Comparison of ENCODE assay signal across 7 cellular contexts in genomic region chr1:202615501-202616354, GRCh38.
DNase-seq lines count a peak whose midpoint lies in the region; ATAC-seq and TF ChIP-seq lines count a peak whose summit lies in the region.

No MANE protein-coding gene starts in this region.

- peak overlapping the region; percentile 0 for H3K27ac Mint-ChIP-seq in endothelial cell (ENCODE audit: unreplicated experiment)

- H3K36me3 ChIP-seq in psoas muscle (ENCODE audit: insufficient read depth in 1 of 2, low read depth in 1 of 2), result no peaks in the 10 kb centered on the region

- H3K9me3 Mint-ChIP-seq in endothelial cell (ENCODE audit: unreplicated experiment), result no peaks in the 10 kb centered on the region

- intact Hi-C loops in psoas muscle (cut with DNase I), result no loop called here

- H3K27me3 ChIP-seq in psoas muscle (ENCODE audit: insufficient read depth in 3 of 3, low read length in 2 of 3), result no peaks in the 10 kb centered on the region

- WGBS in psoas muscle, 3 donors, result 44 to 57% (median 47%) methylated on average over 11 of the region's 11 CpGs

- H3K27me3 Mint-ChIP-seq in endothelial cell (ENCODE audit: unreplicated experiment), result peaks cover 1% of the 10 kb centered on the region

- no peaks in the 10 kb centered on the region for H3K9me3 ChIP-seq in psoas muscle

- no peaks in the 10 kb centered on the region for H3K36me3 Mint-ChIP-seq in endothelial cell (ENCODE audit: low read depth, unreplicated experiment)

- no peak overlapping the region for H3K4me3 Mint-ChIP-seq in endothelial cell (ENCODE audit: unreplicated experiment)

- no peak for TF ChIP-seq CTCF in endothelial cell (IDR thresholded peaks at IDR 0.05; ENCODE audit: unreplicated experiment)
- TF ChIP-seq CTCF in psoas muscle (IDR thresholded peaks at IDR 0.05), result no peak

- peak; percentile 95 for DNase-seq in NOMO-1 treated with DMSO at 0.1 percent for 48 hours (lab: John Stamatoyannopoulos, UW; ENCODE audit: unreplicated experiment)
- DNase-seq in endothelial cell (ENCODE audit: low spot score), result no peak
- DNase-seq in psoas muscle, result peak in 1 of 2 donors; percentile 69
- no peak for DNase-seq in activated T-cell treated with anti-CD3 and anti-CD28 coated beads, Interleukin-2, amount 50 U/mL, for 48 hours
- no peak for DNase-seq in NCI-H1930 (lab: John Stamatoyannopoulos, UW)

- ATAC-seq in GM18867 (IDR thresholded peaks at IDR 0.05; ENCODE audit: unreplicated experiment) (peak; percentile 77), HG02759 (IDR thresholded peaks at IDR 0.05; ENCODE audit: unreplicated experiment) (peak; percentile 71), psoas muscle (peak; percentile 77 to 89 (median 79))

- peaks cover 25% of the 10 kb centered on the region for H3K4me1 Mint-ChIP-seq in endothelial cell (ENCODE audit: unreplicated experiment)

- H3K4me3 ChIP-seq in psoas muscle, result no peak overlapping the region

- H3K4me1 ChIP-seq in psoas muscle, result peaks cover 28% of the 10 kb centered on the region

- H3K27ac ChIP-seq in psoas muscle, result peak overlapping the region; percentile 76
